ENCODE assay signal across 8 cellular contexts in genomic region chr2:225668606-225669266, GRCh38.
DNase-seq lines count a peak whose midpoint lies in the region; ATAC-seq, FAIRE-seq and TF ChIP-seq lines count a peak whose summit lies in the region.

No MANE protein-coding gene starts in this region.

- no peaks in the 10 kb centered on the region for H3K4me1 ChIP-seq in body of pancreas
- H3K4me1 ChIP-seq in keratinocyte (ENCODE audit: control insufficient read depth, extremely low read depth, insufficient read depth, low read length), result peaks cover 5% of the 10 kb centered on the region
- no peaks in the 10 kb centered on the region for H3K4me1 ChIP-seq in tibial artery

- ATAC-seq in activated T-cell treated with anti-CD3 and anti-CD28 coated beads, Interleukin-2, amount 50 U/mL, for 72 hours (replicated peaks in 1 of 2), result peak; percentile 60 to 70
- ATAC-seq in GM21367 (IDR thresholded peaks at IDR 0.05; ENCODE audit: unreplicated experiment), result peak; percentile 90
- peak; percentile 82 for ATAC-seq in HG03520 (IDR thresholded peaks at IDR 0.05; ENCODE audit: unreplicated experiment)
- ATAC-seq in body of pancreas, result peak; percentile 71

- peaks cover 6% of the 10 kb centered on the region for H3K27me3 Mint-ChIP-seq in activated T-cell treated with anti-CD3 and anti-CD28 coated beads, Interleukin-2, amount 50 U/mL, for 72 hours (ENCODE audit: low read depth)

- no peaks in the 10 kb centered on the region for H3K36me3 ChIP-seq in body of pancreas (replicated peaks in 1 of 2; ENCODE audit: insufficient read depth in 1 of 2, low read depth in 2 of 2)
- H3K36me3 ChIP-seq in keratinocyte (ENCODE audit: control insufficient read depth in 2 of 2, extremely low read depth in 1 of 2, insufficient read depth in 2 of 2, low read length in 2 of 2), result no peaks in the 10 kb centered on the region
- no peaks in the 10 kb centered on the region for H3K36me3 ChIP-seq in tibial artery

- TF ChIP-seq CTCF in body of pancreas (IDR thresholded peaks at IDR 0.05) (peak in 6 of 7 experiments; percentile 40 to 64 (median 56)), keratinocyte (optimal IDR thresholded peaks at IDR 0.05 in 1 of 3, IDR thresholded peaks at IDR 0.05 in 1 of 3, conservative IDR thresholded peaks at IDR 0.05 in 1 of 3; ENCODE audit: extremely low read depth in 1 of 3, insufficient read depth in 2 of 3, low read length in 3 of 3) (peak; percentile 58 to 77 (median 61)), tibial artery (IDR thresholded peaks at IDR 0.05) (peak; percentile 54 to 57)

- WGBS in body of pancreas, 2 donors, result 39 to 46% methylated on average over 2 of the region's 2 CpGs

- H3K9me3 ChIP-seq in body of pancreas (no peaks in the 10 kb centered on the region), keratinocyte (ENCODE audit: control insufficient read depth, low read depth, low read length) (no peaks in the 10 kb centered on the region), tibial artery (no peaks in the 10 kb centered on the region)

- no peaks in the 10 kb centered on the region for H3K9me1 ChIP-seq in keratinocyte (ENCODE audit: control insufficient read depth, extremely low read depth, insufficient read depth, low read length)

- peak overlapping the region; percentile 52 for H3K4me2 ChIP-seq in keratinocyte (ENCODE audit: control insufficient read depth, extremely low read depth, insufficient read depth, low read depth, low read length)

- no peaks in the 10 kb centered on the region for H3K4me1 Mint-ChIP-seq in activated T-cell treated with anti-CD3 and anti-CD28 coated beads, Interleukin-2, amount 50 U/mL, for 72 hours (ENCODE audit: low read depth)

- no peaks in the 10 kb centered on the region for H3K79me2 ChIP-seq in keratinocyte (ENCODE audit: control insufficient read depth, insufficient read depth, low read length)

- H2AFZ ChIP-seq in keratinocyte (ENCODE audit: control insufficient read depth, low read length), result no peak overlapping the region

- H3K4me3 ChIP-seq in body of pancreas (no peak overlapping the region), keratinocyte (ENCODE audit: control insufficient read depth in 2 of 3, extremely low read depth in 1 of 3, insufficient read depth in 2 of 3, low read depth in 1 of 3, low read length in 3 of 3) (no peak overlapping the region), tibial artery (no peak overlapping the region)

- no peak overlapping the region for H3K9ac ChIP-seq in keratinocyte (ENCODE audit: control insufficient read depth, extremely low read depth, insufficient read depth, low read length)

- H3K27ac ChIP-seq in body of pancreas (no peak overlapping the region), keratinocyte (ENCODE audit: control insufficient read depth, insufficient read depth, low read length) (peak overlapping the region; percentile 66), tibial artery (no peak overlapping the region)

- dilution Hi-C loops in keratinocyte (cut with MboI; ENCODE audit: extremely low pct_ligation_motif_present, low sequenced_read_pairs), result loop anchor here (25.0 kb wide), 1 partner anchor 1144 kb away; no protein-coding TSS in a partner anchor

- H3K27ac Mint-ChIP-seq in activated T-cell treated with anti-CD3 and anti-CD28 coated beads, Interleukin-2, amount 50 U/mL, for 72 hours, result no peak overlapping the region

- H3K4me3 Mint-ChIP-seq in activated T-cell treated with anti-CD3 and anti-CD28 coated beads, Interleukin-2, amount 50 U/mL, for 72 hours, result no peak overlapping the region

- TF ChIP-seq POLR2A in body of pancreas (IDR thresholded peaks at IDR 0.05), result no peak

- peak; percentile 3 to 8 for DNase-seq in activated T-cell treated with anti-CD3 and anti-CD28 coated beads, Interleukin-2, amount 50 U/mL, for 72 hours
- no peak for DNase-seq in activated T-cell treated with anti-CD3 and anti-CD28 coated beads, Interleukin-2, amount 50 U/mL, for 48 hours
- peak; percentile 11 for DNase-seq in NCI-H526 treated with DMSO at 0.1 percent for 48 hours (lab: John Stamatoyannopoulos, UW)
- peak in 3 of 4 donors; percentile 10 to 27 (median 17) for DNase-seq in body of pancreas
- peak; percentile 49 for DNase-seq in keratinocyte (ENCODE audit: low read depth, low spot score)
- no peak for DNase-seq in tibial artery

- H3K27me3 ChIP-seq in body of pancreas (no peaks in the 10 kb centered on the region), keratinocyte (ENCODE audit: control insufficient read depth, extremely low read depth, insufficient read depth, low read length) (no peaks in the 10 kb centered on the region), tibial artery (no peaks in the 10 kb centered on the region)

- H4K20me1 ChIP-seq in keratinocyte (ENCODE audit: control insufficient read depth, extremely low read depth, insufficient read depth, low read length), result no peaks in the 10 kb centered on the region

- no peaks in the 10 kb centered on the region for H3K9me3 Mint-ChIP-seq in activated T-cell treated with anti-CD3 and anti-CD28 coated beads, Interleukin-2, amount 50 U/mL, for 72 hours

- FAIRE-seq in keratinocyte (lab: Jason Lieb, UNC), result peak; percentile 68

- intact Hi-C loops in body of pancreas (cut with DNase I) (loop anchor here (10.0 kb wide), 1 partner anchor 1316 kb away; no protein-coding TSS in a partner anchor), tibial artery (cut with DNase I; ENCODE audit: low total_unique reads) (loop anchor here (5.0 kb wide), 1 partner anchor 1314 kb away; no protein-coding TSS in a partner anchor)

- H3K36me3 Mint-ChIP-seq in activated T-cell treated with anti-CD3 and anti-CD28 coated beads, Interleukin-2, amount 50 U/mL, for 72 hours (ENCODE audit: insufficient read depth in 2 of 2), result no peaks in the 10 kb centered on the region

Comparison
In these comparisons a context has a peak if more than half of its experiments do, and no peak if none do; other contexts are left out.
1. DNase-seq: peak in activated T-cell treated with anti-CD3 and anti-CD28 coated beads, Interleukin-2, amount 50 U/mL, for 72 hours (2 of 2), NCI-H526 treated with DMSO at 0.1 percent for 48 hours (single experiment), body of pancreas (3 of 4) and keratinocyte (single experiment); none in activated T-cell treated with anti-CD3 and anti-CD28 coated beads, Interleukin-2, amount 50 U/mL, for 48 hours (0 of 2) and tibial artery (0 of 2).
2. Peak in every context shown above with its lines, with median percentiles within 50 percentile points of each other: ATAC-seq and CTCF ChIP-seq.